In the genomic region with DNA sequence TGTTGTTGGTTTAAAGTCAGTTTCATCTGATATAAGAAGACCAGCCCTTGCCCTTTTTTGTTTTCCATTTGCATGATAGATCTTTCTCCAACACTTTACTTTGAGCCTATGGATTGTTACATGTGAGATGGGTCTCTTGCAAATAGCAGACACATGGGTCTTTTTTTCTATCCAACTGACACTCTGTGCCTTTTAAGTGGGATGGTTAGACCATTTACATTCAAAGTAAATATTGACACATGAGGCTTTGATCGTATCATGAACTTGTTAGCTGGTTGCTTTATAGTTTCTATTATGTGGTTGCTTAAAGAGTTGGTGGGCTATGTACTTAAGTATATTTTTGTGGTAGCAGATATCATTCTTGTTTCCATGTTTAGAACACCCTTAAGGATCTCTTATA, we compare ENCODE assay signal across 19 cellular contexts.
DNase-seq lines count a peak whose midpoint lies in the region; ATAC-seq, FAIRE-seq and TF ChIP-seq lines count a peak whose summit lies in the region.
"Had no signal": no experiment of that assay in that cellular context is flagged by ENCODE, and none has a peak within 500 bp of the region (broad histone marks: within the 10 kb centered on the region; RNA-seq: fewer than 3 reads in every experiment).

No MANE protein-coding gene starts in this region.

- H3K36me3 ChIP-seq in HepG2 (replicated peaks in 1 of 2; ENCODE audit: control insufficient read depth in 1 of 2, insufficient read depth in 2 of 2, low read length in 2 of 2) = no peaks in the 10 kb centered on the region
- H3K36me3 ChIP-seq in right lobe of liver = no peaks in the 10 kb centered on the region
- H3K36me3 ChIP-seq in HEK293 (ENCODE audit: control insufficient read depth in 2 of 2, insufficient read depth in 1 of 2, low read length in 2 of 2) = no peaks in the 10 kb centered on the region
- H3K36me3 ChIP-seq in colonic mucosa = no peaks in the 10 kb centered on the region

- intact Hi-C loops in HepG2 (cut with micrococcal nuclease; ENCODE audit: unreplicated experiment) = no loop called here
- intact Hi-C loops in right lobe of liver (cut with DNase I) = no loop called here
- intact Hi-C loops in colonic mucosa (cut with DNase I) = no loop called here

- no peaks in the 10 kb centered on the region for H3K79me2 ChIP-seq in HepG2 (ENCODE audit: insufficient read depth, low read length)

- in situ Hi-C loops in HepG2 (cut with HindIII; ENCODE audit: extremely low pct_ligation_motif_present, low pct_unique_long_range_greater_than_20kb) = no loop called here

- H3K4me1 ChIP-seq in HepG2 (ENCODE audit: insufficient read depth, low read length) = no peaks in the 10 kb centered on the region
- H3K4me1 ChIP-seq in right lobe of liver = no peaks in the 10 kb centered on the region
- no peaks in the 10 kb centered on the region for H3K4me1 ChIP-seq in HEK293 (ENCODE audit: control insufficient read depth, insufficient read depth, low read length)
- H3K4me1 ChIP-seq in colonic mucosa = no peaks in the 10 kb centered on the region

- ATAC-seq in HepG2 (no peak), right lobe of liver (no peak)

- no peak for TF ChIP-seq RAD21 in HepG2 (CRISPR knock-in tag; IDR thresholded peaks at IDR 0.05)

- no peak for FAIRE-seq in HepG2 (lab: Jason Lieb, UNC)
- FAIRE-seq: G401.6, GM12892, GM19239, H1 had no signal

- H3K9me3 Mint-ChIP-seq in activated CD4-positive, alpha-beta T cell treated with anti-CD3 and anti-CD28 coated beads, Interleukin-2, amount 10 ng/mL, durations not matched to agents 7 days and 5 days = no peaks in the 10 kb centered on the region

- TF ChIP-seq POLR2A in HepG2 (IDR thresholded peaks at IDR 0.05; ENCODE audit: insufficient read depth in 1 of 2, low read depth in 2 of 2, low read length in 2 of 2) (no peak), right lobe of liver (IDR thresholded peaks at IDR 0.05) (no peak)

- WGBS in HepG2 (ENCODE audit: low lambda C conversion rate) = 0% methylated on average over 1 of the region's 1 CpG
- 60% methylated on average over 1 of the region's 1 CpG for WGBS in right lobe of liver (ENCODE audit: insufficient coverage, low coverage, low lambda C conversion rate, missing lambda C conversion rate)

- H3K9ac ChIP-seq in HepG2 (ENCODE audit: insufficient read depth, low read depth, low read length) (no peak overlapping the region), colonic mucosa (ENCODE audit: low read depth in 2 of 2, low read length in 2 of 2) (no peak overlapping the region)
- H3K9ac ChIP-seq: GM23248 had no signal

- no peak overlapping the region for H2AFZ ChIP-seq in HepG2 (ENCODE audit: low read length)
- H2AFZ ChIP-seq: GM23248 had no signal

- H3K9me3 ChIP-seq in HepG2 (ENCODE audit: low read length) = peaks cover 9% of the 10 kb centered on the region; the same call in 1 of the 2 replicates
- H3K9me3 ChIP-seq in right lobe of liver = no peaks in the 10 kb centered on the region
- no peaks in the 10 kb centered on the region for H3K9me3 ChIP-seq in HEK293 (ENCODE audit: control insufficient read depth, insufficient read depth, low read depth, low read length)
- H3K9me3 ChIP-seq in colonic mucosa = no peaks in the 10 kb centered on the region

- 0 out of 4 replicates have a peak, but pooled peaks of 1 of the 2 experiments have one; percentile 6 for TF ChIP-seq EP300 in HepG2 (IDR thresholded peaks at IDR 0.05; ENCODE audit: low read depth in 2 of 2, low read length in 2 of 2)
- no peak for TF ChIP-seq EP300 in HepG2 (CRISPR knock-in tag; IDR thresholded peaks at IDR 0.05; ENCODE audit: borderline replicate concordance)

- BruUV-seq in HepG2 (replicated peaks; lab: Mats Ljungman, UMichigan) = no TSS peak

- no peak overlapping the region for H3K4me3 Mint-ChIP-seq in activated CD4-positive, alpha-beta T cell treated with anti-CD3 and anti-CD28 coated beads, Interleukin-2, amount 10 ng/mL, durations not matched to agents 7 days and 5 days
- H3K4me3 Mint-ChIP-seq: CD4-positive, alpha-beta memory T cell had no signal

- no peaks in the 10 kb centered on the region for H3K27me3 ChIP-seq in HepG2 (ENCODE audit: control insufficient read depth in 1 of 2, insufficient read depth in 2 of 2, low read length in 2 of 2)
- H3K27me3 ChIP-seq in right lobe of liver = no peaks in the 10 kb centered on the region
- no peaks in the 10 kb centered on the region for H3K27me3 ChIP-seq in colonic mucosa

- H3K4me1 Mint-ChIP-seq in activated CD4-positive, alpha-beta T cell treated with anti-CD3 and anti-CD28 coated beads, Interleukin-2, amount 10 ng/mL, durations not matched to agents 7 days and 5 days = no peaks in the 10 kb centered on the region
- H3K4me1 Mint-ChIP-seq: CD4-positive, alpha-beta memory T cell had no signal

- no peaks in the 10 kb centered on the region for H3K36me3 Mint-ChIP-seq in activated CD4-positive, alpha-beta T cell treated with anti-CD3 and anti-CD28 coated beads, Interleukin-2, amount 10 ng/mL, durations not matched to agents 7 days and 5 days (ENCODE audit: low read depth)
- H3K36me3 Mint-ChIP-seq: CD4-positive, alpha-beta memory T cell had no signal

- POLR2A ChIA-PET in HepG2 (lab: Yijun Ruan, JAX) (no interaction called here), HEK293 (lab: Yijun Ruan, JAX) (no interaction called here)
- POLR2A ChIA-PET in activated CD4-positive, alpha-beta T cell treated with anti-CD3 and anti-CD28 coated beads, Interleukin-2, amount 10 ng/mL, durations not matched to agents 7 days and 5 days (lab: Charles Lee) = no interaction called here

- H3K4me2 ChIP-seq in HepG2 (ENCODE audit: low read depth, low read length) = no peak overlapping the region

- CTCF ChIA-PET in HepG2 (lab: Yijun Ruan, JAX; ENCODE audit: low intra/inter-chr PET ratio, low total read pairs) = no interaction called here
- CTCF ChIA-PET in HEK293 (lab: Yijun Ruan, JAX) = interaction anchor here (1.5 kb wide), 1 partner anchor 75 kb away, joined by 8 read pairs; no protein-coding TSS in a partner anchor
- CTCF ChIA-PET in activated CD4-positive, alpha-beta T cell treated with anti-CD3 and anti-CD28 coated beads, Interleukin-2, amount 10 ng/mL, durations not matched to agents 7 days and 5 days (lab: Charles Lee) = no interaction called here

- TF ChIP-seq CTCF in HepG2 (CRISPR knock-in tag; IDR thresholded peaks at IDR 0.05) = no peak
- no peak for TF ChIP-seq CTCF in right lobe of liver (IDR thresholded peaks at IDR 0.05)
- no peak for TF ChIP-seq CTCF in HEK293 (tag by site-specific recombination; IDR thresholded peaks at IDR 0.05)
- TF ChIP-seq CTCF in colonic mucosa (IDR thresholded peaks at IDR 0.05) = no peak

- H3K27me3 Mint-ChIP-seq in activated CD4-positive, alpha-beta T cell treated with anti-CD3 and anti-CD28 coated beads, Interleukin-2, amount 10 ng/mL, durations not matched to agents 7 days and 5 days = peaks cover 5% of the 10 kb centered on the region

- no peak overlapping the region for H3K27ac ChIP-seq in HepG2 (ENCODE audit: extremely low read length, insufficient read depth, low read length)
- H3K27ac ChIP-seq in right lobe of liver = no peak overlapping the region
- H3K27ac ChIP-seq in HEK293 (ENCODE audit: extremely low read depth, low read depth, low read length) = no peak overlapping the region
- H3K27ac ChIP-seq in colonic mucosa = no peak overlapping the region
- H3K27ac ChIP-seq: GM23248 had no signal

- no peaks in the 10 kb centered on the region for H4K20me1 ChIP-seq in HepG2 (ENCODE audit: insufficient read depth, low read length)

- H3K4me3 ChIP-seq in HepG2 (replicated peaks in 1 of 3; ENCODE audit: insufficient read depth in 1 of 3, low read depth in 2 of 3, low read length in 3 of 3) (no peak overlapping the region), right lobe of liver (no peak overlapping the region), HEK293 (ENCODE audit: low read depth, low read length) (no peak overlapping the region), colonic mucosa (no peak overlapping the region)
- H3K4me3 ChIP-seq: GM23248 had no signal

- DNase-seq in HepG2 (ENCODE audit: low spot score) = peak; percentile 50
- no peak for DNase-seq in right lobe of liver
- peak; percentile 81 for DNase-seq in NCI-H748 (lab: John Stamatoyannopoulos, UW; ENCODE audit: unreplicated experiment)
- DNase-seq in colonic mucosa = no peak
- no peak for DNase-seq in NCI-H526 treated with DMSO at 0.1 percent for 48 hours (lab: John Stamatoyannopoulos, UW)
- DNase-seq in activated CD4-positive, alpha-beta T cell treated with anti-CD3 and anti-CD28 coated beads, Interleukin-2, amount 10 ng/mL, durations not matched to agents 7 days and 5 days = no peak
- DNase-seq: C1 segment of cervical spinal cord; Calu3; CD4-positive, alpha-beta memory T cell; COR-L47; DND-41; GM23248; H7; HCEC 1CT had no signal

- H3K27ac Mint-ChIP-seq in activated CD4-positive, alpha-beta T cell treated with anti-CD3 and anti-CD28 coated beads, Interleukin-2, amount 10 ng/mL, durations not matched to agents 7 days and 5 days = no peak overlapping the region

TF ChIP-seq in HepG2, 621 proteins besides CTCF, POLR2A, EP300 and RAD21 (continues in another document):
- TF ChIP-seq FOXA3 (CRISPR knock-in tag; IDR thresholded peaks at IDR 0.05) (0 out of 2 replicates have a peak, but pooled peaks have one; percentile 13), TCF7 (IDR thresholded peaks at IDR 0.05; ENCODE audit: low read depth) (peak; percentile 58), NBN (conservative IDR thresholded peaks at IDR 0.05) (0 out of 2 replicates have a peak, but pooled peaks have one; percentile 27), FOXA1 (IDR thresholded peaks at IDR 0.05) (peak; percentile 62), FOXA1 (CRISPR knock-in tag; IDR thresholded peaks at IDR 0.05) (peak; percentile 29; the same call in 1 of the 2 replicates), SIN3B (IDR thresholded peaks at IDR 0.05; ENCODE audit: low read length) (no peak)
- TF ChIP-seq, protein P1, sequence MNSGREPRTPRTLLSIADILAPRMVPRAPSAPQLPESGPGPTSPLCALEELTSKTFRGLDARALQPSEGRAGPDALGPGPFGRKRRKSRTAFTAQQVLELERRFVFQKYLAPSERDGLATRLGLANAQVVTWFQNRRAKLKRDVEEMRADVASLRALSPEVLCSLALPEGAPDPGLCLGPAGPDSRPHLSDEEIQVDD (CRISPR knock-in tag; IDR thresholded peaks at IDR 0.05; ENCODE audit: borderline replicate concordance) = no peak

TF ChIP-seq in HEK293, 187 proteins besides CTCF, POLR2A, EP300 and RAD21:
- TF ChIP-seq ZNF404 (tag by site-specific recombination; IDR thresholded peaks at IDR 0.05) (no peak), ZFHX2 (tag by site-specific recombination; conservative IDR thresholded peaks at IDR 0.05) (no peak), SETDB1 (IDR thresholded peaks at IDR 0.05; ENCODE audit: insufficient read length, low read length) (peak; percentile 35)
- TF ChIP-seq, protein P2, sequence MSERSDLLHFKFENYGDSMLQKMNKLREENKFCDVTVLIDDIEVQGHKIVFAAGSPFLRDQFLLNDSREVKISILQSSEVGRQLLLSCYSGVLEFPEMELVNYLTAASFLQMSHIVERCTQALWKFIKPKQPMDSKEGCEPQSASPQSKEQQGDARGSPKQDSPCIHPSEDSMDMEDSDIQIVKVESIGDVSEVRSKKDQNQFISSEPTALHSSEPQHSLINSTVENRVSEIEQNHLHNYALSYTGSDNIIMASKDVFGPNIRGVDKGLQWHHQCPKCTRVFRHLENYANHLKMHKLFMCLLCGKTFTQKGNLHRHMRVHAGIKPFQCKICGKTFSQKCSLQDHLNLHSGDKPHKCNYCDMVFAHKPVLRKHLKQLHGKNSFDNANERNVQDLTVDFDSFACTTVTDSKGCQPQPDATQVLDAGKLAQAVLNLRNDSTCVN (tag by site-specific recombination; optimal IDR thresholded peaks at IDR 0.05) = no peak

Comparison
In these comparisons a context has a peak if more than half of its experiments do, and no peak if none do; other contexts are left out.
1. DNase-seq: peak in HepG2 (single experiment) and NCI-H748 (single experiment); none in right lobe of liver (0 of 3), colonic mucosa (single experiment), NCI-H526 treated with DMSO at 0.1 percent for 48 hours (single experiment) and activated CD4-positive, alpha-beta T cell treated with anti-CD3 and anti-CD28 coated beads, Interleukin-2, amount 10 ng/mL, durations not matched to agents 7 days and 5 days (single experiment).